13 cellular contexts compared by ENCODE assay signal in genomic region chr1:52751589-52752306, GRCh38. TPM values are rescaled to one million over a fixed set of nuclear protein-coding genes. Genes with fewer than 3 reads are reported as not detected.
DNase-seq lines count a peak whose midpoint lies in the region; TF ChIP-seq lines count a peak whose summit lies in the region.
"Had no signal": no experiment of that assay in that cellular context is flagged by ENCODE, and none has a peak within 500 bp of the region (broad histone marks: within the 10 kb centered on the region; RNA-seq: fewer than 3 reads in every experiment).

No MANE protein-coding gene starts in this region.

- POLR2A ChIA-PET in AG04450 (lab: Yijun Ruan, JAX) = no interaction called here

- H3K36me3 Mint-ChIP-seq in brain = peaks cover 20% of the 10 kb centered on the region
- H3K36me3 Mint-ChIP-seq: activated naive CD4-positive, alpha-beta T cell treated with anti-CD3 and anti-CD28 coated beads, Interleukin-2, amount 50 U/mL, for 24 hours had no signal

- H3K4me1 ChIP-seq in smooth muscle cell (ENCODE audit: low read depth) = no peaks in the 10 kb centered on the region

- H3K4me2 ChIP-seq in smooth muscle cell = no peak overlapping the region

- H3K4me3 ChIP-seq in AG04450 (ENCODE audit: low read depth, low read length) = no peak overlapping the region
- no peak overlapping the region for H3K4me3 ChIP-seq in smooth muscle cell
- H3K4me3 ChIP-seq: MG63 had no signal

- WGBS in smooth muscle cell (ENCODE audit: low lambda C conversion rate) = 83% methylated on average over 3 of the region's 3 CpGs

- H3K9me3 Mint-ChIP-seq in brain = no peaks in the 10 kb centered on the region
- H3K9me3 Mint-ChIP-seq: activated naive CD4-positive, alpha-beta T cell treated with anti-CD3 and anti-CD28 coated beads, Interleukin-2, amount 50 U/mL, for 24 hours; T-cell had no signal

- H3F3A ChIP-seq in smooth muscle cell (ENCODE audit: low read depth) = no peaks in the 10 kb centered on the region

- CTCF ChIA-PET in AG04450 (lab: Charles Lee) = no interaction called here

- DNase-seq in AG04450 (ENCODE audit: low read depth, low spot score) = no peak
- DNase-seq in HUDEP-2 (lab: John Stamatoyannopoulos, UW; ENCODE audit: unreplicated experiment in 76 of 76) = peak in 46 of 76 experiments; percentile 2 to 66 (median 32)
- DNase-seq in left kidney (ENCODE audit: low read depth, low spot score) = peak; percentile 46
- no peak for DNase-seq in NCI-H1417 (lab: John Stamatoyannopoulos, UW)
- DNase-seq in smooth muscle cell (lab: John Stamatoyannopoulos, UW; ENCODE audit: unreplicated experiment) = no peak
- DNase-seq in cerebellum (ENCODE audit: low spot score) = no peak
- no peak for DNase-seq in DMS114 treated with DMSO at 0.1 percent for 48 hours (lab: John Stamatoyannopoulos, UW; ENCODE audit: unreplicated experiment)
- DNase-seq: AML-193; effector memory CD4-positive, alpha-beta T cell; T-cell had no signal

- H3K27me3 Mint-ChIP-seq in brain = no peaks in the 10 kb centered on the region
- H3K27me3 Mint-ChIP-seq: activated naive CD4-positive, alpha-beta T cell treated with anti-CD3 and anti-CD28 coated beads, Interleukin-2, amount 50 U/mL, for 24 hours; T-cell had no signal

- no peak overlapping the region for H2AFZ ChIP-seq in smooth muscle cell (ENCODE audit: low read depth)

- H3K4me1 Mint-ChIP-seq in brain = peaks cover 43% of the 10 kb centered on the region

- peak overlapping the region in 3 of 5 experiments; percentile 12 to 86 (median 76) for H3K27ac Mint-ChIP-seq in brain
- H3K27ac Mint-ChIP-seq: activated naive CD4-positive, alpha-beta T cell treated with anti-CD3 and anti-CD28 coated beads, Interleukin-2, amount 50 U/mL, for 24 hours had no signal

- H3K4me3 Mint-ChIP-seq in brain = no peak overlapping the region
- H3K4me3 Mint-ChIP-seq: activated naive CD4-positive, alpha-beta T cell treated with anti-CD3 and anti-CD28 coated beads, Interleukin-2, amount 50 U/mL, for 24 hours; T-cell had no signal

- H3K36me3 ChIP-seq in smooth muscle cell (ENCODE audit: low read depth) = no peaks in the 10 kb centered on the region

- H3K27me3 ChIP-seq in AG04450 (ENCODE audit: control insufficient read depth, insufficient read depth, low read length) = no peaks in the 10 kb centered on the region
- no peaks in the 10 kb centered on the region for H3K27me3 ChIP-seq in smooth muscle cell (ENCODE audit: low read depth)
- H3K27me3 ChIP-seq: MG63 had no signal

- no peaks in the 10 kb centered on the region for H3K9me3 ChIP-seq in AG04450 (ENCODE audit: control insufficient read depth, insufficient read depth, low read length)
- H3K9me3 ChIP-seq in smooth muscle cell (replicated peaks; ENCODE audit: low read depth) = no peaks in the 10 kb centered on the region
- H3K9me3 ChIP-seq: MG63 had no signal

- peaks cover 58% of the 10 kb centered on the region for H3K79me2 ChIP-seq in smooth muscle cell (ENCODE audit: low read depth)

- peak overlapping the region; percentile 21 for H3K27ac ChIP-seq in AG04450 (ENCODE audit: low read depth, low read length)
- H3K27ac ChIP-seq in smooth muscle cell (ENCODE audit: low read depth) = no peak overlapping the region

- H3K9ac ChIP-seq in smooth muscle cell (ENCODE audit: low read depth) = no peak overlapping the region

- peaks cover 96% of the 10 kb centered on the region for H4K20me1 ChIP-seq in smooth muscle cell (ENCODE audit: low read depth)

- no peak for TF ChIP-seq CTCF in AG04450 (IDR thresholded peaks at IDR 0.05; ENCODE audit: low read depth, low read length)
- no peak for TF ChIP-seq CTCF in brain (conservative IDR thresholded peaks at IDR 0.05)
- TF ChIP-seq CTCF in smooth muscle cell (IDR thresholded peaks at IDR 0.05; ENCODE audit: borderline replicate concordance, insufficient read depth, poor library complexity, severe bottlenecking) = no peak

RNA-seq across cellular contexts. Expression of gene ZYG11B, which starts 25.5 kb away (rescaled TPM):
- 21.5 and 26.1 TPM in 2 replicates for polyA plus RNA-seq in AG04450 (2011; rRNA removed)
- 42.6 and 56.5 TPM in 2 replicates for polyA minus RNA-seq in AG04450 (2011; rRNA and poly(A)+ RNA removed)
- polyA plus RNA-seq in brain (ENCODE audit: insufficient read depth, low read depth, low replicate concordance) = 12.7 TPM
- total RNA-seq in smooth muscle cell = 36.0 and 39.7 TPM in 2 replicates
- 8.8 and 9.1 TPM in 2 replicates for polyA plus RNA-seq in smooth muscle cell
- total RNA-seq in cerebellum = 91.0 TPM

RNA-seq across cellular contexts. Expression of gene COA7, which starts 53.6 kb away (rescaled TPM):
- polyA plus RNA-seq in AG04450 (2011; rRNA removed) (12.0 and 13.8 TPM in 2 replicates), brain (ENCODE audit: insufficient read depth, low read depth, low replicate concordance) (11.9 TPM), smooth muscle cell (6.3 and 7.3 TPM in 2 replicates)
- 16.0 and 18.7 TPM in 2 replicates for polyA minus RNA-seq in AG04450 (2011; rRNA and poly(A)+ RNA removed)
- total RNA-seq in smooth muscle cell (3.7 and 4.4 TPM in 2 replicates), cerebellum (14.6 TPM)

Comparison
In these comparisons a context has a peak if more than half of its experiments do, and no peak if none do; other contexts are left out.
1. DNase-seq: peak in HUDEP-2 (46 of 76) and left kidney (single experiment); none in AG04450 (single experiment), NCI-H1417 (0 of 3), smooth muscle cell (single experiment), cerebellum (single experiment) and DMS114 treated with DMSO at 0.1 percent for 48 hours (single experiment).